17 cellular contexts compared by ENCODE assay signal in genomic region chr7:155883491-155884224, GRCh38.
"Had no signal": no experiment of that assay in that cellular context is flagged by ENCODE, and none has a peak within 500 bp of the region (broad histone marks: within the 10 kb centered on the region; RNA-seq: fewer than 3 reads in every experiment).

No MANE protein-coding gene starts in this region.

- H3K9me3 ChIP-seq: esophagus squamous epithelium, lower lobe of right lung, neutrophil, thyroid gland, uterus had no signal

- ATAC-seq: left colon, lower lobe of right lung had no signal

- FAIRE-seq: endothelial cell of umbilical vein had no signal

- H3K27me3 ChIP-seq: cardiac muscle cell, neutrophil, thyroid gland, uterus had no signal

- H3K27me3 Mint-ChIP-seq: activated CD4-positive, alpha-beta T cell treated with anti-CD3 and anti-CD28 coated beads, Interleukin-2, amount 10 ng/mL, durations not matched to agents 7 days and 5 days had no signal

- DNase-seq: activated CD4-positive, alpha-beta T cell treated with anti-CD3 and anti-CD28 coated beads, Interleukin-2, amount 10 ng/mL, durations not matched to agents 7 days and 5 days; activated naive CD4-positive, alpha-beta T cell treated with anti-CD3 and anti-CD28 coated beads for 36 hours; activated T-cell treated with anti-CD3 and anti-CD28 coated beads for 4 hours; esophagus squamous epithelium; foreskin fibroblast; immature natural killer cell; lower lobe of right lung; retina; SW 1271; thyroid gland; uterus had no signal

- H3K36me3 Mint-ChIP-seq: immature natural killer cell had no signal

- H3K9me3 Mint-ChIP-seq: activated CD4-positive, alpha-beta T cell treated with anti-CD3 and anti-CD28 coated beads, Interleukin-2, amount 10 ng/mL, durations not matched to agents 7 days and 5 days; activated naive CD4-positive, alpha-beta T cell treated with anti-CD3 and anti-CD28 coated beads for 36 hours had no signal

- H3K4me3 Mint-ChIP-seq: activated CD4-positive, alpha-beta T cell treated with anti-CD3 and anti-CD28 coated beads, Interleukin-2, amount 10 ng/mL, durations not matched to agents 7 days and 5 days; activated naive CD4-positive, alpha-beta T cell treated with anti-CD3 and anti-CD28 coated beads for 36 hours; immature natural killer cell had no signal

- H3K27ac ChIP-seq: cardiac muscle cell, coronary artery, esophagus squamous epithelium, lower lobe of right lung, neutrophil, skin epidermis, thyroid gland, uterus had no signal

- H3K27ac Mint-ChIP-seq: activated CD4-positive, alpha-beta T cell treated with anti-CD3 and anti-CD28 coated beads, Interleukin-2, amount 10 ng/mL, durations not matched to agents 7 days and 5 days; activated naive CD4-positive, alpha-beta T cell treated with anti-CD3 and anti-CD28 coated beads for 36 hours; immature natural killer cell had no signal

- H3K4me1 ChIP-seq: lower lobe of right lung, thyroid gland, uterus had no signal

- H3K36me3 ChIP-seq: cardiac muscle cell, esophagus squamous epithelium, lower lobe of right lung, neutrophil, thyroid gland, uterus had no signal

- H3K4me3 ChIP-seq: cardiac muscle cell, coronary artery, esophagus squamous epithelium, lower lobe of right lung, skin epidermis, thyroid gland, uterus had no signal

- H3K4me1 Mint-ChIP-seq: activated CD4-positive, alpha-beta T cell treated with anti-CD3 and anti-CD28 coated beads, Interleukin-2, amount 10 ng/mL, durations not matched to agents 7 days and 5 days; immature natural killer cell had no signal
